In genomic region chr18:43620936-43621335, GRCh38 we compare ENCODE assay signal across 8 cellular contexts.
A peak's percentile ranks its signal among the peaks of the same experiment; 100 is the strongest.
DNase-seq lines count a peak whose midpoint lies in the region; ATAC-seq and TF ChIP-seq lines count a peak whose summit lies in the region.

No MANE protein-coding gene starts in this region.

- no peaks in the 10 kb centered on the region for H3K36me3 Mint-ChIP-seq in brain
- no peaks in the 10 kb centered on the region for H3K36me3 Mint-ChIP-seq in activated T-helper 17 cell treated with anti-CD3 and anti-CD28 coated beads, Interleukin-2, amount 50 U/mL, for 72 hours (ENCODE audit: low read depth)

- peak; percentile 51 for DNase-seq in NCI-H1436 (lab: John Stamatoyannopoulos, UW)
- no peak for DNase-seq in NCI-H1436 treated with DMSO at 0.1 percent for 48 hours (lab: John Stamatoyannopoulos, UW)
- peak; percentile 22 for DNase-seq in NCI-H2081 treated with DMSO at 0.1 percent for 48 hours (lab: John Stamatoyannopoulos, UW)
- peak; percentile 68 for DNase-seq in left kidney (ENCODE audit: low read depth, low spot score)
- DNase-seq in activated T-cell treated with anti-CD3 and anti-CD28 coated beads, Interleukin-2, amount 50 U/mL, for 48 hours, result no peak

- H3K27me3 Mint-ChIP-seq in brain, result no peaks in the 10 kb centered on the region
- H3K27me3 Mint-ChIP-seq in activated T-helper 17 cell treated with anti-CD3 and anti-CD28 coated beads, Interleukin-2, amount 50 U/mL, for 72 hours, result no peaks in the 10 kb centered on the region

- H3K27ac Mint-ChIP-seq in brain, result no peak overlapping the region
- H3K27ac Mint-ChIP-seq in activated T-helper 17 cell treated with anti-CD3 and anti-CD28 coated beads, Interleukin-2, amount 50 U/mL, for 72 hours, result no peak overlapping the region

- peak; percentile 77 to 79 for TF ChIP-seq CTCF in brain (conservative IDR thresholded peaks at IDR 0.05)

- H3K4me3 Mint-ChIP-seq in brain, result no peak overlapping the region
- H3K4me3 Mint-ChIP-seq in activated T-helper 17 cell treated with anti-CD3 and anti-CD28 coated beads, Interleukin-2, amount 50 U/mL, for 72 hours, result no peak overlapping the region

- no peaks in the 10 kb centered on the region for H3K9me3 Mint-ChIP-seq in brain
- no peaks in the 10 kb centered on the region for H3K9me3 Mint-ChIP-seq in activated T-helper 17 cell treated with anti-CD3 and anti-CD28 coated beads, Interleukin-2, amount 50 U/mL, for 72 hours

- ATAC-seq in HG02623 (IDR thresholded peaks at IDR 0.05; ENCODE audit: unreplicated experiment), result peak; percentile 84
- ATAC-seq in activated T-helper 17 cell treated with anti-CD3 and anti-CD28 coated beads, Interleukin-2, amount 50 U/mL, for 72 hours (replicated peaks), result no peak

- H3K4me1 Mint-ChIP-seq in brain, result peaks cover 12% of the 10 kb centered on the region
- H3K4me1 Mint-ChIP-seq in activated T-helper 17 cell treated with anti-CD3 and anti-CD28 coated beads, Interleukin-2, amount 50 U/mL, for 72 hours, result no peaks in the 10 kb centered on the region

Comparison
In these comparisons a context has a peak if more than half of its experiments do, and no peak if none do; other contexts are left out.
1. DNase-seq: peak in NCI-H1436 (single experiment), NCI-H2081 treated with DMSO at 0.1 percent for 48 hours (single experiment) and left kidney (single experiment); none in NCI-H1436 treated with DMSO at 0.1 percent for 48 hours (single experiment) and activated T-cell treated with anti-CD3 and anti-CD28 coated beads, Interleukin-2, amount 50 U/mL, for 48 hours (0 of 2).